ENCODE assay signal across 1 cellular context in the genomic region with DNA sequence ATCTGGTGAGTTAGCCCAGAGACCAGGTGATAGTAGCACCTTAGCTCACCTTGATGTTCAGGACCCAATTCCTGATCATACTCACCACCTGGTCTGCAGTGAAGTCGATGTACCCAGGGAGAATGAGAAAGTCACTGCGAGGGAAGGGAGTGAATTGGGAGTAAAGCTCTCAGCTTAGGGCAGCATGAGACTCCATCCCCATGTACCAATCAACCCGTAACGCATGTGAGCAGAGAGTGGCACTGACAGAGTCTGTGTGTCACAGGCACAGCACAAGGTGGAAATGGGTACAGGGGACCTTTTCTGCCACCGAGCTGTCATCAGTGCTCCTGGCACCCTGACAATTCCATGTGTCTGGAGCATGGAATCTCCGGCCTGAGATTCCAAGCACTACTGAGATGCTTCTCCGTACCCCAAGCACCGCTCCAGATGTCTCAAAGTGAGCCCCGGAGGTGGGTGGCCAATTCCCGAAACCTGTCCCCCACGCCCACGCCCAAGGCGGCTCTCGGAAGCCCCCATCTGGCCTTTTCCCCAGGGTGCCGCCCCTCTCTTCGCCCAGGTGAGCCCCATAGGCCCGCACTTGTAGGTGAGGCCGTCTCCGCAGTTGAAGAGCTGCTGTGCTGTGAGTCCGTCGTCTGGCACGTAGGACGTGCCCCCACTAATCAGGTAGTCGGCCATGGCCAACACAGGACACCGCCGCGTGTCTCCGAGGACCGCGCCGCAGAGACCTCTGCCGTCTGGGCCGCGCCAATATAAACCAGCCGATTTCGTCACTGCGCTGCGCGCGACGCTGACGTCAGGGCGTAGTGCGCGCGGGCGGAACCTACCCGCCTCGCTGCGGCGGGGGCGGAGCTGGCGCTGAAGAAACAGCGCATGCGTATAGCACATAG.
TF ChIP-seq lines count a peak whose summit lies in the region.

A gene (minus strand): TSS at position 726 of the 890 bp plus-strand sequence. CDS start 48 bp downstream, at position 678.

TF ChIP-seq in HepG2, 621 proteins besides CTCF, POLR2A, EP300 and RAD21 (continued from another document and continues in another):
- TF ChIP-seq TAF1 (CRISPR knock-in tag; IDR thresholded peaks at IDR 0.05) = peak; percentile 90
- no peak; the same call in 1 of the 2 replicates for TF ChIP-seq ZNF570 (CRISPR knock-in tag; IDR thresholded peaks at IDR 0.05; ENCODE audit: borderline replicate concordance)
- TF ChIP-seq, protein P1, sequence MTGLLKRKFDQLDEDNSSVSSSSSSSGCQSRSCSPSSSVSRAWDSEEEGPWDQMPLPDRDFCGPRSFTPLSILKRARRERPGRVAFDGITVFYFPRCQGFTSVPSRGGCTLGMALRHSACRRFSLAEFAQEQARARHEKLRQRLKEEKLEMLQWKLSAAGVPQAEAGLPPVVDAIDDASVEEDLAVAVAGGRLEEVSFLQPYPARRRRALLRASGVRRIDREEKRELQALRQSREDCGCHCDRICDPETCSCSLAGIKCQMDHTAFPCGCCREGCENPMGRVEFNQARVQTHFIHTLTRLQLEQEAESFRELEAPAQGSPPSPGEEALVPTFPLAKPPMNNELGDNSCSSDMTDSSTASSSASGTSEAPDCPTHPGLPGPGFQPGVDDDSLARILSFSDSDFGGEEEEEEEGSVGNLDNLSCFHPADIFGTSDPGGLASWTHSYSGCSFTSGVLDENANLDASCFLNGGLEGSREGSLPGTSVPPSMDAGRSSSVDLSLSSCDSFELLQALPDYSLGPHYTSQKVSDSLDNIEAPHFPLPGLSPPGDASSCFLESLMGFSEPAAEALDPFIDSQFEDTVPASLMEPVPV (CRISPR knock-in tag; IDR thresholded peaks at IDR 0.05) = peak; percentile 48; the same call in 1 of the 2 replicates
- peak; percentile 91; the same call in 1 of the 2 replicates for TF ChIP-seq RNF2 (conservative IDR thresholded peaks at IDR 0.05; ENCODE audit: low read depth)
- peak; percentile 94 for TF ChIP-seq KAT8 (CRISPR knock-in tag; IDR thresholded peaks at IDR 0.05)
- TF ChIP-seq SAFB2 (CRISPR knock-in tag; IDR thresholded peaks at IDR 0.05; ENCODE audit: borderline replicate concordance, low read depth) = peak; percentile 99
- peak; percentile 79 for TF ChIP-seq PITX1 (CRISPR knock-in tag; IDR thresholded peaks at IDR 0.05)
- peak; percentile 64; the same call in 1 of the 2 replicates for TF ChIP-seq ZFP1 (CRISPR knock-in tag; IDR thresholded peaks at IDR 0.05)
- TF ChIP-seq TAF15 (IDR thresholded peaks at IDR 0.05; ENCODE audit: low read depth, low read length, poor library complexity, severe bottlenecking) = peak; percentile 87
- TF ChIP-seq ZSCAN20 (CRISPR knock-in tag; IDR thresholded peaks at IDR 0.05; ENCODE audit: borderline replicate concordance) = peak; percentile 70; the same call in 1 of the 2 replicates
- 0 out of 2 replicates have a peak, but pooled peaks have one; percentile 58 for TF ChIP-seq STAT5B (CRISPR knock-in tag; IDR thresholded peaks at IDR 0.05)
- TF ChIP-seq IKZF4 (CRISPR knock-in tag; IDR thresholded peaks at IDR 0.05; ENCODE audit: borderline replicate concordance, low read depth, not compliant biosample characterization) = peak; percentile 81
- TF ChIP-seq, protein P2, sequence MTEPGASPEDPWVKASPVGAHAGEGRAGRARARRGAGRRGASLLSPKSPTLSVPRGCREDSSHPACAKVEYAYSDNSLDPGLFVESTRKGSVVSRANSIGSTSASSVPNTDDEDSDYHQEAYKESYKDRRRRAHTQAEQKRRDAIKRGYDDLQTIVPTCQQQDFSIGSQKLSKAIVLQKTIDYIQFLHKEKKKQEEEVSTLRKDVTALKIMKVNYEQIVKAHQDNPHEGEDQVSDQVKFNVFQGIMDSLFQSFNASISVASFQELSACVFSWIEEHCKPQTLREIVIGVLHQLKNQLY (CRISPR knock-in tag; IDR thresholded peaks at IDR 0.05) = peak; percentile 51; the same call in 1 of the 2 replicates
- TF ChIP-seq NR3C1 (CRISPR knock-in tag; IDR thresholded peaks at IDR 0.05) = no peak
- TF ChIP-seq SALL1 (CRISPR knock-in tag; IDR thresholded peaks at IDR 0.05) = peak; percentile 89
- TF ChIP-seq ARNT (IDR thresholded peaks at IDR 0.05) = no peak
- peak; percentile 41; the same call in 1 of the 2 replicates for TF ChIP-seq TEAD2 (CRISPR knock-in tag; IDR thresholded peaks at IDR 0.05)
- peak; percentile 64 for TF ChIP-seq NFYC (CRISPR knock-in tag; IDR thresholded peaks at IDR 0.05)
- peak; percentile 97 for TF ChIP-seq DMAP1 (CRISPR knock-in tag; IDR thresholded peaks at IDR 0.05)
- peak; percentile 92 for TF ChIP-seq SRSF1 (optimal IDR thresholded peaks at IDR 0.05; ENCODE audit: low read depth, low read length)
- peak; percentile 93 for TF ChIP-seq REPIN1 (CRISPR knock-in tag; IDR thresholded peaks at IDR 0.05; ENCODE audit: borderline replicate concordance, low read depth)
- TF ChIP-seq CBX2 (IDR thresholded peaks at IDR 0.05; ENCODE audit: low read depth, low read length) = no peak
- no peak for TF ChIP-seq CBX2 (CRISPR knock-in tag; IDR thresholded peaks at IDR 0.05; ENCODE audit: low read depth)
- peak; percentile 83 for TF ChIP-seq HNRNPK (IDR thresholded peaks at IDR 0.05; ENCODE audit: low read depth, low read length, poor library complexity, severe bottlenecking)
- TF ChIP-seq ZNF883 (CRISPR knock-in tag; IDR thresholded peaks at IDR 0.05; ENCODE audit: not compliant biosample characterization) = no peak
- 0 out of 2 replicates have a peak, but pooled peaks have one; percentile 35 for TF ChIP-seq ZNF136 (CRISPR knock-in tag; IDR thresholded peaks at IDR 0.05; ENCODE audit: low read depth)
- TF ChIP-seq DR1 (CRISPR knock-in tag; IDR thresholded peaks at IDR 0.05) = peak; percentile 99
- peak; percentile 97; the same call in 1 of the 2 replicates for TF ChIP-seq NRL (CRISPR knock-in tag; IDR thresholded peaks at IDR 0.05; ENCODE audit: borderline replicate concordance)
- TF ChIP-seq RBFOX2 (IDR thresholded peaks at IDR 0.05; ENCODE audit: low read depth, low read length) = peak; percentile 98
- no peak for TF ChIP-seq NONO (IDR thresholded peaks at IDR 0.05)
- TF ChIP-seq NONO (CRISPR knock-in tag; conservative IDR thresholded peaks at IDR 0.05) = peak; percentile 94
- peak; percentile 96 for TF ChIP-seq KDM4B (CRISPR knock-in tag; IDR thresholded peaks at IDR 0.05)
- peak; percentile 75; the same call in 1 of the 2 replicates for TF ChIP-seq ZBTB8A (CRISPR knock-in tag; IDR thresholded peaks at IDR 0.05; ENCODE audit: borderline replicate concordance, low read depth)
- TF ChIP-seq GABPB1 (CRISPR knock-in tag; IDR thresholded peaks at IDR 0.05) = peak; percentile 89
- TF ChIP-seq, protein P3, sequence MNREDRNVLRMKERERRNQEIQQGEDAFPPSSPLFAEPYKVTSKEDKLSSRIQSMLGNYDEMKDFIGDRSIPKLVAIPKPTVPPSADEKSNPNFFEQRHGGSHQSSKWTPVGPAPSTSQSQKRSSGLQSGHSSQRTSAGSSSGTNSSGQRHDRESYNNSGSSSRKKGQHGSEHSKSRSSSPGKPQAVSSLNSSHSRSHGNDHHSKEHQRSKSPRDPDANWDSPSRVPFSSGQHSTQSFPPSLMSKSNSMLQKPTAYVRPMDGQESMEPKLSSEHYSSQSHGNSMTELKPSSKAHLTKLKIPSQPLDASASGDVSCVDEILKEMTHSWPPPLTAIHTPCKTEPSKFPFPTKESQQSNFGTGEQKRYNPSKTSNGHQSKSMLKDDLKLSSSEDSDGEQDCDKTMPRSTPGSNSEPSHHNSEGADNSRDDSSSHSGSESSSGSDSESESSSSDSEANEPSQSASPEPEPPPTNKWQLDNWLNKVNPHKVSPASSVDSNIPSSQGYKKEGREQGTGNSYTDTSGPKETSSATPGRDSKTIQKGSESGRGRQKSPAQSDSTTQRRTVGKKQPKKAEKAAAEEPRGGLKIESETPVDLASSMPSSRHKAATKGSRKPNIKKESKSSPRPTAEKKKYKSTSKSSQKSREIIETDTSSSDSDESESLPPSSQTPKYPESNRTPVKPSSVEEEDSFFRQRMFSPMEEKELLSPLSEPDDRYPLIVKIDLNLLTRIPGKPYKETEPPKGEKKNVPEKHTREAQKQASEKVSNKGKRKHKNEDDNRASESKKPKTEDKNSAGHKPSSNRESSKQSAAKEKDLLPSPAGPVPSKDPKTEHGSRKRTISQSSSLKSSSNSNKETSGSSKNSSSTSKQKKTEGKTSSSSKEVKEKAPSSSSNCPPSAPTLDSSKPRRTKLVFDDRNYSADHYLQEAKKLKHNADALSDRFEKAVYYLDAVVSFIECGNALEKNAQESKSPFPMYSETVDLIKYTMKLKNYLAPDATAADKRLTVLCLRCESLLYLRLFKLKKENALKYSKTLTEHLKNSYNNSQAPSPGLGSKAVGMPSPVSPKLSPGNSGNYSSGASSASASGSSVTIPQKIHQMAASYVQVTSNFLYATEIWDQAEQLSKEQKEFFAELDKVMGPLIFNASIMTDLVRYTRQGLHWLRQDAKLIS (CRISPR knock-in tag; IDR thresholded peaks at IDR 0.05) = peak; percentile 68; the same call in 1 of the 2 replicates
- TF ChIP-seq, protein P4, sequence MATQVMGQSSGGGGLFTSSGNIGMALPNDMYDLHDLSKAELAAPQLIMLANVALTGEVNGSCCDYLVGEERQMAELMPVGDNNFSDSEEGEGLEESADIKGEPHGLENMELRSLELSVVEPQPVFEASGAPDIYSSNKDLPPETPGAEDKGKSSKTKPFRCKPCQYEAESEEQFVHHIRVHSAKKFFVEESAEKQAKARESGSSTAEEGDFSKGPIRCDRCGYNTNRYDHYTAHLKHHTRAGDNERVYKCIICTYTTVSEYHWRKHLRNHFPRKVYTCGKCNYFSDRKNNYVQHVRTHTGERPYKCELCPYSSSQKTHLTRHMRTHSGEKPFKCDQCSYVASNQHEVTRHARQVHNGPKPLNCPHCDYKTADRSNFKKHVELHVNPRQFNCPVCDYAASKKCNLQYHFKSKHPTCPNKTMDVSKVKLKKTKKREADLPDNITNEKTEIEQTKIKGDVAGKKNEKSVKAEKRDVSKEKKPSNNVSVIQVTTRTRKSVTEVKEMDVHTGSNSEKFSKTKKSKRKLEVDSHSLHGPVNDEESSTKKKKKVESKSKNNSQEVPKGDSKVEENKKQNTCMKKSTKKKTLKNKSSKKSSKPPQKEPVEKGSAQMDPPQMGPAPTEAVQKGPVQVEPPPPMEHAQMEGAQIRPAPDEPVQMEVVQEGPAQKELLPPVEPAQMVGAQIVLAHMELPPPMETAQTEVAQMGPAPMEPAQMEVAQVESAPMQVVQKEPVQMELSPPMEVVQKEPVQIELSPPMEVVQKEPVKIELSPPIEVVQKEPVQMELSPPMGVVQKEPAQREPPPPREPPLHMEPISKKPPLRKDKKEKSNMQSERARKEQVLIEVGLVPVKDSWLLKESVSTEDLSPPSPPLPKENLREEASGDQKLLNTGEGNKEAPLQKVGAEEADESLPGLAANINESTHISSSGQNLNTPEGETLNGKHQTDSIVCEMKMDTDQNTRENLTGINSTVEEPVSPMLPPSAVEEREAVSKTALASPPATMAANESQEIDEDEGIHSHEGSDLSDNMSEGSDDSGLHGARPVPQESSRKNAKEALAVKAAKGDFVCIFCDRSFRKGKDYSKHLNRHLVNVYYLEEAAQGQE (IDR thresholded peaks at IDR 0.05; ENCODE audit: borderline replicate concordance in 1 of 2, low read depth in 1 of 2, low read length in 2 of 2) = peak in 1 of 2 experiments; percentile 38; a peak in 1 of 4 replicates
- TF ChIP-seq THYN1 (CRISPR knock-in tag; IDR thresholded peaks at IDR 0.05; ENCODE audit: borderline replicate concordance, low read depth) = no peak
- TF ChIP-seq MZF1 (CRISPR knock-in tag; IDR thresholded peaks at IDR 0.05; ENCODE audit: borderline replicate concordance) = no peak
- TF ChIP-seq, protein P5, sequence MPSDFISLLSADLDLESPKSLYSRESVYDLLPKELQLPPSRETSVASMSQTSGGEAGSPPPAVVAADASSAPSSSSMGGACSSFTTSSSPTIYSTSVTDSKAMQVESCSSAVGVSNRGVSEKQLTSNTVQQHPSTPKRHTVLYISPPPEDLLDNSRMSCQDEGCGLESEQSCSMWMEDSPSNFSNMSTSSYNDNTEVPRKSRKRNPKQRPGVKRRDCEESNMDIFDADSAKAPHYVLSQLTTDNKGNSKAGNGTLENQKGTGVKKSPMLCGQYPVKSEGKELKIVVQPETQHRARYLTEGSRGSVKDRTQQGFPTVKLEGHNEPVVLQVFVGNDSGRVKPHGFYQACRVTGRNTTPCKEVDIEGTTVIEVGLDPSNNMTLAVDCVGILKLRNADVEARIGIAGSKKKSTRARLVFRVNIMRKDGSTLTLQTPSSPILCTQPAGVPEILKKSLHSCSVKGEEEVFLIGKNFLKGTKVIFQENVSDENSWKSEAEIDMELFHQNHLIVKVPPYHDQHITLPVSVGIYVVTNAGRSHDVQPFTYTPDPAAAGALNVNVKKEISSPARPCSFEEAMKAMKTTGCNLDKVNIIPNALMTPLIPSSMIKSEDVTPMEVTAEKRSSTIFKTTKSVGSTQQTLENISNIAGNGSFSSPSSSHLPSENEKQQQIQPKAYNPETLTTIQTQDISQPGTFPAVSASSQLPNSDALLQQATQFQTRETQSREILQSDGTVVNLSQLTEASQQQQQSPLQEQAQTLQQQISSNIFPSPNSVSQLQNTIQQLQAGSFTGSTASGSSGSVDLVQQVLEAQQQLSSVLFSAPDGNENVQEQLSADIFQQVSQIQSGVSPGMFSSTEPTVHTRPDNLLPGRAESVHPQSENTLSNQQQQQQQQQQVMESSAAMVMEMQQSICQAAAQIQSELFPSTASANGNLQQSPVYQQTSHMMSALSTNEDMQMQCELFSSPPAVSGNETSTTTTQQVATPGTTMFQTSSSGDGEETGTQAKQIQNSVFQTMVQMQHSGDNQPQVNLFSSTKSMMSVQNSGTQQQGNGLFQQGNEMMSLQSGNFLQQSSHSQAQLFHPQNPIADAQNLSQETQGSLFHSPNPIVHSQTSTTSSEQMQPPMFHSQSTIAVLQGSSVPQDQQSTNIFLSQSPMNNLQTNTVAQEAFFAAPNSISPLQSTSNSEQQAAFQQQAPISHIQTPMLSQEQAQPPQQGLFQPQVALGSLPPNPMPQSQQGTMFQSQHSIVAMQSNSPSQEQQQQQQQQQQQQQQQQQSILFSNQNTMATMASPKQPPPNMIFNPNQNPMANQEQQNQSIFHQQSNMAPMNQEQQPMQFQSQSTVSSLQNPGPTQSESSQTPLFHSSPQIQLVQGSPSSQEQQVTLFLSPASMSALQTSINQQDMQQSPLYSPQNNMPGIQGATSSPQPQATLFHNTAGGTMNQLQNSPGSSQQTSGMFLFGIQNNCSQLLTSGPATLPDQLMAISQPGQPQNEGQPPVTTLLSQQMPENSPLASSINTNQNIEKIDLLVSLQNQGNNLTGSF (CRISPR knock-in tag; IDR thresholded peaks at IDR 0.05) = peak; percentile 82; the same call in 1 of the 2 replicates
- TF ChIP-seq ZSCAN9 (CRISPR knock-in tag; IDR thresholded peaks at IDR 0.05; ENCODE audit: borderline replicate concordance) = peak; percentile 95
- TF ChIP-seq KDM2A (CRISPR knock-in tag; IDR thresholded peaks at IDR 0.05; ENCODE audit: borderline replicate concordance, low read depth) = peak; percentile 100
- TF ChIP-seq ZSCAN25 (CRISPR knock-in tag; IDR thresholded peaks at IDR 0.05) = peak; percentile 71
- TF ChIP-seq SOX5 (CRISPR knock-in tag; IDR thresholded peaks at IDR 0.05; ENCODE audit: borderline replicate concordance) = peak; percentile 52
- TF ChIP-seq ZFP82 (CRISPR knock-in tag; IDR thresholded peaks at IDR 0.05; ENCODE audit: borderline replicate concordance) = peak; percentile 91; the same call in 1 of the 2 replicates
- no peak; the same call in 1 of the 2 replicates for TF ChIP-seq ZNF546 (CRISPR knock-in tag; conservative IDR thresholded peaks at IDR 0.05)
- peak; percentile 84 for TF ChIP-seq ZNF230 (CRISPR knock-in tag; IDR thresholded peaks at IDR 0.05)
- peak; percentile 75; the same call in 1 of the 2 replicates for TF ChIP-seq ARHGAP35 (CRISPR knock-in tag; IDR thresholded peaks at IDR 0.05; ENCODE audit: borderline replicate concordance)
